ENCODE assay signal across 8 cellular contexts in genomic region chr13:48976677-48977625, GRCh38. TPM values are rescaled to one million over a fixed set of nuclear protein-coding genes. Genes with fewer than 3 reads are reported as not detected.
DNase-seq lines count a peak whose midpoint lies in the region; ATAC-seq and TF ChIP-seq lines count a peak whose summit lies in the region.

No MANE protein-coding gene starts in this region.

- in situ Hi-C loops in astrocyte of the spinal cord (cut with HindIII; ENCODE audit: low sequenced_read_pairs) = no loop called here

- H4K20me1 ChIP-seq in smooth muscle cell (ENCODE audit: low read depth) = peaks cover 9% of the 10 kb centered on the region

- H3K9me3 ChIP-seq in smooth muscle cell (replicated peaks; ENCODE audit: low read depth) = no peaks in the 10 kb centered on the region

- DNase-seq in GF-D8 (lab: John Stamatoyannopoulos, UW) (peak; percentile 38), NCI-H1694 (lab: John Stamatoyannopoulos, UW) (peak; percentile 22), astrocyte of the spinal cord (ENCODE audit: low read depth, low spot score) (peak; percentile 42), iris pigment epithelial cell (ENCODE audit: low read depth) (peak; percentile 20), smooth muscle cell (lab: John Stamatoyannopoulos, UW; ENCODE audit: unreplicated experiment) (no peak), T1000 (lab: John Stamatoyannopoulos, UW) (no peak)

- no peaks in the 10 kb centered on the region for H3K27me3 ChIP-seq in smooth muscle cell (ENCODE audit: low read depth)

- peak overlapping the region; percentile 91 for H3K27ac ChIP-seq in smooth muscle cell (ENCODE audit: low read depth)

- peaks cover 38% of the 10 kb centered on the region for H3K4me1 ChIP-seq in smooth muscle cell (ENCODE audit: low read depth)

- peak overlapping the region; percentile 84 for H3K4me3 ChIP-seq in astrocyte of the spinal cord (ENCODE audit: low read depth, low read length)
- peak overlapping the region; percentile 97 for H3K4me3 ChIP-seq in smooth muscle cell

- H3F3A ChIP-seq in smooth muscle cell (ENCODE audit: low read depth) = peaks cover 10% of the 10 kb centered on the region

- H3K4me2 ChIP-seq in smooth muscle cell = peak overlapping the region; percentile 94

- H3K36me3 ChIP-seq in smooth muscle cell (ENCODE audit: low read depth) = no peaks in the 10 kb centered on the region

- WGBS in smooth muscle cell (ENCODE audit: low lambda C conversion rate) = 1% methylated on average over 30 of the region's 30 CpGs

- peak overlapping the region; percentile 89 for H3K9ac ChIP-seq in smooth muscle cell (ENCODE audit: low read depth)

- no peak for TF ChIP-seq CTCF in astrocyte of the spinal cord (IDR thresholded peaks at IDR 0.05; ENCODE audit: low read depth, low read length)
- no peak for TF ChIP-seq CTCF in smooth muscle cell (IDR thresholded peaks at IDR 0.05; ENCODE audit: borderline replicate concordance, insufficient read depth, poor library complexity, severe bottlenecking)

- H2AFZ ChIP-seq in smooth muscle cell (ENCODE audit: low read depth) = peak overlapping the region; percentile 98

- peaks cover 59% of the 10 kb centered on the region for H3K79me2 ChIP-seq in smooth muscle cell (ENCODE audit: low read depth)

- ATAC-seq in GM21717 (IDR thresholded peaks at IDR 0.05; ENCODE audit: unreplicated experiment) (peak; percentile 13), HG03432 (IDR thresholded peaks at IDR 0.05; ENCODE audit: unreplicated experiment) (no peak)

RNA-seq across cellular contexts. Expression of gene FNDC3A, which starts 1.2 kb away (rescaled TPM):
- 104 and 108 TPM in 2 replicates for total RNA-seq in smooth muscle cell
- 21.7 and 22.0 TPM in 2 replicates for polyA plus RNA-seq in smooth muscle cell

Comparison
In these comparisons a context has a peak if more than half of its experiments do, and no peak if none do; other contexts are left out.
1. DNase-seq: peak in GF-D8 (single experiment), NCI-H1694 (single experiment), astrocyte of the spinal cord (single experiment) and iris pigment epithelial cell (single experiment); none in smooth muscle cell (single experiment) and T1000 (single experiment).